25 cellular contexts compared by ENCODE assay signal in genomic region chr6:142985286-142985685, GRCh38. TPM values are rescaled to one million over a fixed set of nuclear protein-coding genes. Genes with fewer than 3 reads are reported as not detected.
DNase-seq lines count a peak whose midpoint lies in the region; ATAC-seq and TF ChIP-seq lines count a peak whose summit lies in the region.
"Had no signal": no experiment of that assay in that cellular context is flagged by ENCODE, and none has a peak within 500 bp of the region (broad histone marks: within the 10 kb centered on the region; RNA-seq: fewer than 3 reads in every experiment).

No MANE protein-coding gene starts in this region.

- H3K4me1 ChIP-seq in left lung: no peaks in the 10 kb centered on the region
- no peaks in the 10 kb centered on the region for H3K4me1 ChIP-seq in aorta (ENCODE audit: control insufficient read depth in 1 of 2, insufficient read depth in 2 of 2, low read length in 2 of 2)
- H3K4me1 ChIP-seq: BLaER1 treated with 17β-estradiol and CSF1 and Interleukin-3, amounts not matched to agents 10 nM and 100 nM had no signal

- no peak overlapping the region for H3K4me3 ChIP-seq in left lung
- no peak overlapping the region for H3K4me3 ChIP-seq in aorta (ENCODE audit: low read length in 2 of 2)
- H3K4me3 ChIP-seq: BLaER1 treated with 17β-estradiol and CSF1 and Interleukin-3, amounts not matched to agents 10 nM and 100 nM; GM23338; MG63 had no signal

- 10 to 12% methylated on average over 2 of the region's 2 CpGs for WGBS in aorta, 2 donors

- peak; percentile 35 for ATAC-seq in left lung
- ATAC-seq in aorta (ENCODE audit: low FRiP score): peak; percentile 19
- no peak for ATAC-seq in GM18498 (IDR thresholded peaks at IDR 0.05; ENCODE audit: unreplicated experiment)
- ATAC-seq in HG02870 (IDR thresholded peaks at IDR 0.05; ENCODE audit: unreplicated experiment): no peak
- ATAC-seq: GM23338, Panc1 had no signal

- intact Hi-C loops in left lung (cut with DNase I) (no loop called here), aorta (cut with DNase I) (loop anchor here in 1 of 2 donors (10.0 kb wide), 1 partner anchor 50 kb away; no protein-coding TSS in a partner anchor), cardiac septum (cut with DNase I) (no loop called here)

- no peaks in the 10 kb centered on the region for H3K36me3 ChIP-seq in left lung
- no peaks in the 10 kb centered on the region for H3K36me3 ChIP-seq in aorta (ENCODE audit: control insufficient read depth in 1 of 2, insufficient read depth in 2 of 2, low read length in 1 of 2)
- H3K36me3 ChIP-seq: BLaER1 treated with 17β-estradiol and CSF1 and Interleukin-3, amounts not matched to agents 10 nM and 100 nM; MG63 had no signal

- H3K27ac ChIP-seq in left lung: no peak overlapping the region
- no peak overlapping the region for H3K27ac ChIP-seq in aorta (ENCODE audit: low read depth in 1 of 2, low read length in 2 of 2)
- H3K27ac ChIP-seq: BLaER1 treated with 17β-estradiol and CSF1 and Interleukin-3, amounts not matched to agents 10 nM and 100 nM; RWPE1 had no signal

- H3K27me3 ChIP-seq in left lung: no peaks in the 10 kb centered on the region
- no peaks in the 10 kb centered on the region for H3K27me3 ChIP-seq in aorta (ENCODE audit: control insufficient read depth in 1 of 2, insufficient read depth in 2 of 2, low read length in 1 of 2)
- H3K27me3 ChIP-seq: BLaER1 treated with 17β-estradiol and CSF1 and Interleukin-3, amounts not matched to agents 10 nM and 100 nM; MG63 had no signal

- H3K9me3 ChIP-seq in left lung (peaks cover 0 to 21% of the 10 kb centered on the region in 2 donors), aorta (ENCODE audit: control insufficient read depth, low read length) (no peaks in the 10 kb centered on the region)

- TF ChIP-seq CTCF in left lung (IDR thresholded peaks at IDR 0.05): no peak

- DNase-seq in GM03348 (ENCODE audit: low spot score) (peak; percentile 11), dedifferentiated amniotic fluid mesenchymal stem cell (ENCODE audit: extremely low spot score) (peak; percentile 31), left lung (no peak), aorta (no peak), cardiac septum (ENCODE audit: low spot score) (no peak)
- DNase-seq: AML-193; CD4-positive, alpha-beta T cell; COR-L47; DMS79; GF-D8; H9; KBM-7; MG63; NCI-H1105 treated with DMSO at 0.1 percent for 48 hours; NCI-H146; NCI-H1930; NCI-H2107; NCI-H526 treated with DMSO at 0.1 percent for 48 hours; SHP77 had no signal

RNA-seq across cellular contexts. Expression of gene HIVEP2, which starts 40.3 kb away (rescaled TPM):
- total RNA-seq in left lung (10 to 100 TPM; 14.1 to 16.6 TPM), aorta (10 to 100 TPM; 35.4 to 36.8 TPM), cardiac septum (25.7 TPM)
- polyA plus RNA-seq in aorta: 1 to 10 TPM; 5.3 to 5.4 TPM

Comparison
In these comparisons a context has a peak if more than half of its experiments do, and no peak if none do; other contexts are left out.
1. DNase-seq: peak in GM03348 (single experiment) and dedifferentiated amniotic fluid mesenchymal stem cell (single experiment); none in left lung (0 of 2), aorta (0 of 2) and cardiac septum (single experiment).
2. ATAC-seq: peak in left lung (single experiment) and aorta (single experiment); none in GM18498 (single experiment) and HG02870 (single experiment).